In the genomic region with DNA sequence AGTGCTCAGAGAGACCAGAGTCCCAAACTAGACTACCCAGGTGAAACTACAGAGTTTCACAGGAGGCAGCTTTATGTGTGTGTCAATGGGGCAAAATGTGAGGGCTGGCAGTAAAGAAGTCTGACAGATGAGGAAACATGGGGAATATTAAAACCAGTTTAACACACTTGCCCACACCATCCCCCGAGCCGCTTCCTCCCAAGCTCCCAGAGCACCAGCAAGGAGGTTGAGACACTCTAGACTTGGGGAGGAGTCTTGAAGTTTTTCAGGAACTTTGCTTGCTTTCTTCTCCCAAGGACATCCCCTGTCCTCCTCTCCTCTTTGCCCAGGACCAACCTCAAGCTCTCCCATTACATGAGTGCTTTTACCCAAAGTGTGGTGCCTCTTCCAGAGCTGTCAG, we compare ENCODE assay signal across 26 cellular contexts.
"Had no signal": no experiment of that assay in that cellular context is flagged by ENCODE, and none has a peak within 500 bp of the region (broad histone marks: within the 10 kb centered on the region; RNA-seq: fewer than 3 reads in every experiment).

No MANE protein-coding gene starts in this region.

- H3K4me3 Mint-ChIP-seq: activated CD4-positive, alpha-beta T cell treated with anti-CD3 and anti-CD28 coated beads, Interleukin-2, amount 10 ng/mL, durations not matched to agents 7 days and 5 days; activated CD8-positive, alpha-beta memory T cell treated with anti-CD3 and anti-CD28 coated beads, Interleukin-2, amount 10 ng/mL, durations not matched to agents 7 days and 5 days; activated CD8-positive, alpha-beta T cell treated with anti-CD3 and anti-CD28 coated beads for 36 hours; activated naive CD4-positive, alpha-beta T cell treated with anti-CD3 and anti-CD28 coated beads, Interleukin-2, amount 10 ng/mL, durations not matched to agents 7 days and 5 days; effector memory CD8-positive, alpha-beta T cell; T-helper 17 cell had no signal

- H3K36me3 Mint-ChIP-seq: activated naive CD4-positive, alpha-beta T cell treated with anti-CD3 and anti-CD28 coated beads, Interleukin-2, amount 10 ng/mL, durations not matched to agents 7 days and 5 days had no signal

- H3K27me3 Mint-ChIP-seq: activated CD4-positive, alpha-beta T cell treated with anti-CD3 and anti-CD28 coated beads, Interleukin-2, amount 10 ng/mL, durations not matched to agents 7 days and 5 days; activated CD8-positive, alpha-beta memory T cell treated with anti-CD3 and anti-CD28 coated beads, Interleukin-2, amount 10 ng/mL, durations not matched to agents 7 days and 5 days; activated CD8-positive, alpha-beta T cell treated with anti-CD3 and anti-CD28 coated beads for 36 hours; activated naive CD4-positive, alpha-beta T cell treated with anti-CD3 and anti-CD28 coated beads, Interleukin-2, amount 10 ng/mL, durations not matched to agents 7 days and 5 days; effector memory CD8-positive, alpha-beta T cell; T-helper 17 cell had no signal

- DNase-seq: activated CD4-positive, alpha-beta T cell treated with anti-CD3 and anti-CD28 coated beads, Interleukin-2, amount 10 ng/mL, durations not matched to agents 7 days and 5 days; activated CD8-positive, alpha-beta memory T cell treated with anti-CD3 and anti-CD28 coated beads, Interleukin-2, amount 10 ng/mL, durations not matched to agents 7 days and 5 days; activated CD8-positive, alpha-beta T cell treated with anti-CD3 and anti-CD28 coated beads for 36 hours; activated effector memory CD4-positive, alpha-beta T cell treated with anti-CD3 and anti-CD28 coated beads, Interleukin-2, amount 50 U/mL, for 16 hours; activated naive CD4-positive, alpha-beta T cell treated with anti-CD3 and anti-CD28 coated beads, Interleukin-2, amount 10 ng/mL, durations not matched to agents 7 days and 5 days; activated T-cell treated with anti-CD3 and anti-CD28 coated beads for 4 hours; amygdala; colonic mucosa; dorsolateral prefrontal cortex; effector memory CD8-positive, alpha-beta T cell; heart right ventricle; left colon; mesendoderm; mucosa of descending colon; ovary; psoas muscle; spleen; stimulated activated CD4-positive, alpha-beta T cell treated with anti-CD3 and anti-CD28 coated beads, Interleukin-4, amount 100 ng/mL, for 24 hours; stimulated activated naive CD4-positive, alpha-beta T cell treated with Interleukin-2 at 50 U/mL for 16 hours; T-helper 17 cell had no signal

- FAIRE-seq: bronchial epithelial cell, endothelial cell of umbilical vein, keratinocyte had no signal

- H3K9me3 Mint-ChIP-seq: activated CD8-positive, alpha-beta T cell treated with anti-CD3 and anti-CD28 coated beads for 36 hours; activated naive CD4-positive, alpha-beta T cell treated with anti-CD3 and anti-CD28 coated beads, Interleukin-2, amount 10 ng/mL, durations not matched to agents 7 days and 5 days; effector memory CD8-positive, alpha-beta T cell had no signal

- H3K4me1 Mint-ChIP-seq: activated naive CD4-positive, alpha-beta T cell treated with anti-CD3 and anti-CD28 coated beads, Interleukin-2, amount 10 ng/mL, durations not matched to agents 7 days and 5 days; T-helper 17 cell had no signal

- H3K27ac Mint-ChIP-seq: activated CD4-positive, alpha-beta T cell treated with anti-CD3 and anti-CD28 coated beads, Interleukin-2, amount 10 ng/mL, durations not matched to agents 7 days and 5 days; activated CD8-positive, alpha-beta memory T cell treated with anti-CD3 and anti-CD28 coated beads, Interleukin-2, amount 10 ng/mL, durations not matched to agents 7 days and 5 days; activated CD8-positive, alpha-beta T cell treated with anti-CD3 and anti-CD28 coated beads for 36 hours; activated naive CD4-positive, alpha-beta T cell treated with anti-CD3 and anti-CD28 coated beads, Interleukin-2, amount 10 ng/mL, durations not matched to agents 7 days and 5 days; T-helper 17 cell had no signal

- H3K4me3 ChIP-seq: colonic mucosa, dorsolateral prefrontal cortex, heart right ventricle, mucosa of descending colon, ovary, psoas muscle, right atrium auricular region, spleen, thoracic aorta had no signal

- ATAC-seq: activated CD4-positive, CD25-positive, alpha-beta regulatory T cell treated with anti-CD3 and anti-CD28 coated beads, Interleukin-2, amount 50 U/mL, for 24 hours; activated CD8-positive, alpha-beta memory T cell treated with anti-CD3 and anti-CD28 coated beads, Interleukin-2, amount 10 ng/mL, durations not matched to agents 7 days and 5 days; activated CD8-positive, alpha-beta T cell treated with anti-CD3 and anti-CD28 coated beads for 36 hours; effector memory CD8-positive, alpha-beta T cell; heart right ventricle; left colon; mucosa of descending colon; psoas muscle; T-helper 17 cell had no signal
